Comparison of ENCODE assay signal across 1 cellular context in the genomic region with DNA sequence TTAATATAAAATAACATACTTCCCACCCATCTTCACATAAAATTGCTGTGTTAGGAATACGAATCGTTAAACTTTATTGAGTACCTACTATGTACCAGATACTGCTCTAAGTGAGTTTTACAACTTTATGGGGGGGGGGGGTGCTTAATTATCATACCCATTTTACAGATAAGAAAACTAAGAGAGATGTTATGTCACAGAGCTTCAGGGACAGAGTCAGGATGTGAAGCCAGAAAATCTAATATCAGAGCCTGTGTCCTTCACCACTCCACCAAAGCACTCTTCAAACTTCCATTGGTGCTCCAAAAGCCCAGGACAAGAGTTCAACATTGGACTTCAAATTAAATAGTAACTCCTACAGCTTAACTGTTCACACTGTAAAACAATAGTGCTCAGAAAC.
TF ChIP-seq lines count a peak whose summit lies in the region.

No MANE protein-coding gene starts in this region.

TF ChIP-seq in HepG2, 621 proteins besides CTCF, POLR2A, EP300 and RAD21:
- no peak for TF ChIP-seq MAF1 (CRISPR knock-in tag; IDR thresholded peaks at IDR 0.05; ENCODE audit: borderline replicate concordance)
- TF ChIP-seq ZNF629 (CRISPR knock-in tag; conservative IDR thresholded peaks at IDR 0.05) = 0 out of 2 replicates have a peak, but pooled peaks have one; percentile 9
TF ChIP-seq in HepG2: peak in this region for 1.
